ENCODE assay signal across 7 cellular contexts in the genomic region with DNA sequence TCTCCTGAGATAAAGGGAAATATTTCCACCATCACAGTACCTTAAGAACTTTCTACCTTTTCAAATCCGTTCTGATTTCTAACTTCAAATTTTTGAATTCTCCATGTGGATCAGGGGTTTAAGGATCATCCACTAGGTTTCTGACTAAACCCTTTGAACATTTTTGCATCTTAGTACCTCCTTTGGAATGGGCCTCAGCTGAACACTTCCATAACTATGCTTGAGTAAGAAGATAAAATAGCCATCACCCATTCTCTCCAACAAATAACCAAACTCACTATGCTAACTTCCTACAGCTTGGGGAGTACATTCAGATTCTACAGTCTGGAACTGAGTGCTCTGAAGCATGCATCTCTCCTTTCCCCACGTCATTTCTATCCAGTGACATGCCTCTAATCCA. TPM values are rescaled to one million over a fixed set of nuclear protein-coding genes. Genes with fewer than 3 reads are reported as not detected.
A peak's percentile ranks its signal among the peaks of the same experiment; 100 is the strongest.
DNase-seq lines count a peak whose midpoint lies in the region; ATAC-seq and TF ChIP-seq lines count a peak whose summit lies in the region.

No MANE protein-coding gene starts in this region.

- H3K4me3 Mint-ChIP-seq in HFFc6 (peak overlapping the region; percentile 95), activated B cell treated with CpG ODN at 0.5 μM for 24 hours (peak overlapping the region; percentile 88)

- TF ChIP-seq CTCF in HFFc6 (IDR thresholded peaks at IDR 0.05) (no peak), activated B cell treated with CpG ODN at 0.5 μM for 24 hours (IDR thresholded peaks at IDR 0.05) (no peak), smooth muscle cell (IDR thresholded peaks at IDR 0.05; ENCODE audit: borderline replicate concordance, insufficient read depth, poor library complexity, severe bottlenecking) (no peak)

- peak overlapping the region; percentile 82 for H2AFZ ChIP-seq in smooth muscle cell (ENCODE audit: low read depth)

- peak; percentile 16 for DNase-seq in HFFc6
- DNase-seq in activated B cell treated with CpG ODN at 0.5 μM for 24 hours = no peak
- no peak for DNase-seq in smooth muscle cell (lab: John Stamatoyannopoulos, UW; ENCODE audit: unreplicated experiment)
- no peak for DNase-seq in head of caudate nucleus

- peaks cover 5% of the 10 kb centered on the region for H3K27me3 Mint-ChIP-seq in HFFc6 (ENCODE audit: insufficient read depth)
- no peaks in the 10 kb centered on the region for H3K27me3 Mint-ChIP-seq in activated B cell treated with CpG ODN at 0.5 μM for 24 hours

- H3K79me2 ChIP-seq in smooth muscle cell (ENCODE audit: low read depth) = peaks cover 31% of the 10 kb centered on the region

- H3K4me1 ChIP-seq in iPS-15b (ENCODE audit: control insufficient read depth, insufficient read depth, low read length) (peaks cover 2% of the 10 kb centered on the region), smooth muscle cell (ENCODE audit: low read depth) (peaks cover 17% of the 10 kb centered on the region)

- H3K9me3 ChIP-seq in iPS-15b (ENCODE audit: control insufficient read depth, insufficient read depth, low read length) (no peaks in the 10 kb centered on the region), smooth muscle cell (replicated peaks; ENCODE audit: low read depth) (no peaks in the 10 kb centered on the region)

- peaks cover 22% of the 10 kb centered on the region for H3K36me3 Mint-ChIP-seq in HFFc6 (ENCODE audit: low read depth)
- peaks cover 6% of the 10 kb centered on the region for H3K36me3 Mint-ChIP-seq in activated B cell treated with CpG ODN at 0.5 μM for 24 hours (ENCODE audit: low read depth)

- CTCF ChIA-PET in activated B cell treated with CpG ODN at 0.5 μM for 24 hours (lab: Charles Lee) = no interaction called here

- H4K20me1 ChIP-seq in smooth muscle cell (ENCODE audit: low read depth) = peaks cover 17% of the 10 kb centered on the region

- intact Hi-C loops in activated B cell treated with CpG ODN at 0.5 μM for 24 hours (cut with micrococcal nuclease) = loop anchor here (2.0 to 5.0 kb wide), 3 partner anchors 937 to 1976 kb away; a partner anchor contains a TSS
- intact Hi-C loops in head of caudate nucleus (cut with DNase I) = loop anchor here (2.0 to 5.0 kb wide), 2 partner anchors 314 to 849 kb away; a partner anchor contains a TSS

- ATAC-seq in activated B cell treated with CpG ODN at 0.5 μM for 24 hours (ENCODE audit: low read depth) = no peak
- no peak for ATAC-seq in HG03571 (IDR thresholded peaks at IDR 0.05; ENCODE audit: unreplicated experiment)
- no peak for ATAC-seq in GM19324 (IDR thresholded peaks at IDR 0.05; ENCODE audit: low FRiP score, unreplicated experiment)

- H3K27ac Mint-ChIP-seq in HFFc6 (peak overlapping the region; percentile 81), activated B cell treated with CpG ODN at 0.5 μM for 24 hours (peak overlapping the region; percentile 82)

- H3K4me2 ChIP-seq in smooth muscle cell = peak overlapping the region; percentile 77

- H3K27me3 ChIP-seq in iPS-15b (ENCODE audit: control insufficient read depth, insufficient read depth, low read length) (no peaks in the 10 kb centered on the region), smooth muscle cell (ENCODE audit: low read depth) (no peaks in the 10 kb centered on the region)

- H3K9ac ChIP-seq in iPS-15b (ENCODE audit: low read depth, low read length) (no peak overlapping the region), smooth muscle cell (ENCODE audit: low read depth) (no peak overlapping the region)

- H3F3A ChIP-seq in smooth muscle cell (ENCODE audit: low read depth) = peaks cover 19% of the 10 kb centered on the region

- H3K36me3 ChIP-seq in iPS-15b (ENCODE audit: control insufficient read depth, insufficient read depth, low read length) (no peaks in the 10 kb centered on the region), smooth muscle cell (ENCODE audit: low read depth) (peaks cover 2% of the 10 kb centered on the region)

- no peaks in the 10 kb centered on the region for H3K9me3 Mint-ChIP-seq in HFFc6
- H3K9me3 Mint-ChIP-seq in activated B cell treated with CpG ODN at 0.5 μM for 24 hours = no peaks in the 10 kb centered on the region

- POLR2A ChIA-PET in activated B cell treated with CpG ODN at 0.5 μM for 24 hours (lab: Charles Lee) = interaction anchor here (1.2 to 2.3 kb wide), 3 partner anchors 64 to 1762 kb away, joined by 4 to 14 read pairs (median 6); a partner anchor contains a TSS

- H3K4me3 ChIP-seq in iPS-15b (ENCODE audit: low read depth, low read length) (peak overlapping the region; percentile 96), smooth muscle cell (peak overlapping the region; percentile 60)

- peak overlapping the region; percentile 28 for H3K27ac ChIP-seq in smooth muscle cell (ENCODE audit: low read depth)

- 82% methylated on average over 2 of the region's 2 CpGs for WGBS in smooth muscle cell (ENCODE audit: low lambda C conversion rate)

- H3K4me1 Mint-ChIP-seq in HFFc6 (ENCODE audit: low read depth) = peaks cover 50% of the 10 kb centered on the region
- H3K4me1 Mint-ChIP-seq in activated B cell treated with CpG ODN at 0.5 μM for 24 hours = peaks cover 30% of the 10 kb centered on the region

RNA-seq across cellular contexts. Expression of a gene that starts 1.3 kb away (rescaled TPM):
- total RNA-seq in HFFc6 (2021; fragmentation: NEBNext Ultra II Directional; extraction: Animal tissue kit (Norgen Biotek cat#: 25700)) = 10 to 100 TPM; 17.6 to 21.6 (median 19.0) TPM
- 20.2 and 23.2 TPM in 2 replicates for total RNA-seq in activated B cell treated with CpG ODN at 0.5 μM for 24 hours
- total RNA-seq in smooth muscle cell = 25.3 and 39.6 TPM in 2 replicates
- 9.9 and 13.0 TPM in 2 replicates for polyA plus RNA-seq in smooth muscle cell
